Comparison of ENCODE assay signal across 8 cellular contexts in the genomic region with DNA sequence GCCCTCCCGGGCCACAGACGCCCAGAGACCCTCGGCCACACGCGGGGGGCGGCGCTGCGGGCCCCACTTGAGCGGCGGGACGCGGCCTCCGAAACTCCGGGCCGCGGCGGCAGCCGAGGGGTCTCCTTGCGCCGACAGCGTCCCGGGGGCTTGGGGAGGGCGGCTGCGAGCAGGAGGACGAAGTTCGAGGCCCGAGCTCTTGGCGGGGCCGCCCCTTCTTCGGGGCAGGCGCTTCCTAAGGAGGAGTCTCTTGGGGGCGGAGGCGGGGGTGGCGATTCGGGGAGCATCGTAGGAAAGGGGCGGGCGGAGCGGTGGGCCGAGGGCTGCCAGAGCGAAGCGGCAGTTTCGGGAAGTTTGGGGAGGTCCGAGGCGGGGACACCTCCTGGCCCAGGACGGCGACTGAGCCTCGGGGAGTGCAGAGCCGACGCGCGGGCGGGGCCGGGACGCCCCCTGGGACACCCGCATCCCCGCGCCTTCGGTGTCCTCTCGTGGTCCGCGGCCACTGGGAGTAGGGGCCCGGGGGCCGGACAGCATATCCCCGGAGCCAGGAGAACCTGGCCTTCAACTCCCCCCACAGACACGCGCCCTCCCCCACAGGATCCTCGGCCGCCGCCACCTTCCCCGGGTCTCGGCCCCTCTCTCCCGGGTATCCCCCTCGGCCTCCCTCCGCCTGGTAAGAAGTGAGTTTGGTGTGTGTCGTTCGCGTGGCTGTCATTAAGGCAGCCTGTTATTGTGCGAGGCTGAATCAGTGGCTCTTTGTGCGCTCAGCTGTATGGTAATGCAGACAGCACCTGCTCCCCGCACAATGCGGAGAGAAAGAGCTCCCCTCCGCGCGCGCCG. TPM values are rescaled to one million over a fixed set of nuclear protein-coding genes. Genes with fewer than 3 reads are reported as not detected.
A peak's percentile ranks its signal among the peaks of the same experiment; 100 is the strongest.
DNase-seq lines count a peak whose midpoint lies in the region; ATAC-seq and TF ChIP-seq lines count a peak whose summit lies in the region.

No MANE protein-coding gene starts in this region.

- no peak overlapping the region for H4K91ac ChIP-seq in H9 (ENCODE audit: insufficient read length, low read depth, low read length)

- H3K36me3 ChIP-seq in BLaER1 treated with 17β-estradiol and CSF1 and Interleukin-3, amounts not matched to agents 10 nM and 100 nM: peaks cover 0 to 30% (median 0%) of the 10 kb centered on the region in 11 experiments; a peak in 4 of 22 replicates

- H3K4me1 Mint-ChIP-seq in H9: peaks cover 49 to 61% of the 10 kb centered on the region in 2 experiments
- H3K4me1 Mint-ChIP-seq in activated T-cell treated with anti-CD3 and anti-CD28 coated beads, Interleukin-2, amount 50 U/mL, for 72 hours (ENCODE audit: low read depth): peaks cover 51% of the 10 kb centered on the region
- H3K4me1 Mint-ChIP-seq in natural killer cell treated with Interleukin-12 subunit alpha and Interleukin-12 subunit beta and Interleukin-15 and Interleukin-18, amount 100 ng/mL, for 72 hours (ENCODE audit: low read depth in 2 of 2): peaks cover 33% of the 10 kb centered on the region in 2 donors

- H3K14ac ChIP-seq in H9 (ENCODE audit: insufficient read depth, low read length): no peak overlapping the region

- WGBS in H9 (ENCODE audit: extremely low coverage, insufficient read length, low lambda C conversion rate): no CpG with 5 or more reads among the region's 87 CpGs

- H3K9me3 Mint-ChIP-seq in H9: peaks cover 2 to 8% of the 10 kb centered on the region in 2 experiments; a peak in 3 of 5 replicates
- no peaks in the 10 kb centered on the region for H3K9me3 Mint-ChIP-seq in activated T-cell treated with anti-CD3 and anti-CD28 coated beads, Interleukin-2, amount 50 U/mL, for 72 hours
- no peaks in the 10 kb centered on the region for H3K9me3 Mint-ChIP-seq in natural killer cell treated with Interleukin-12 subunit alpha and Interleukin-12 subunit beta and Interleukin-15 and Interleukin-18, amount 100 ng/mL, for 72 hours

- H3K4me3 Mint-ChIP-seq in H9: peak overlapping the region; percentile 56 to 92
- peak overlapping the region; percentile 93 to 95 for H3K4me3 Mint-ChIP-seq in activated T-cell treated with anti-CD3 and anti-CD28 coated beads, Interleukin-2, amount 50 U/mL, for 72 hours
- peak overlapping the region; percentile 89 for H3K4me3 Mint-ChIP-seq in natural killer cell treated with Interleukin-12 subunit alpha and Interleukin-12 subunit beta and Interleukin-15 and Interleukin-18, amount 100 ng/mL, for 72 hours

- H3K4me2 ChIP-seq in BLaER1 treated with 17β-estradiol and CSF1 and Interleukin-3, amounts not matched to agents 10 nM and 100 nM: peak overlapping the region; percentile 89 to 100 (median 99)
- H3K4me2 ChIP-seq in H9 (ENCODE audit: insufficient read depth, insufficient read length, low read length): peak overlapping the region; percentile 68

- no peak overlapping the region for H2BK5ac ChIP-seq in H9 (ENCODE audit: insufficient read length, low read length)

- H3K27me3 ChIP-seq in BLaER1 treated with 17β-estradiol and CSF1 and Interleukin-3, amounts not matched to agents 10 nM and 100 nM: peaks cover 96 to 100% (median 100%) of the 10 kb centered on the region in 11 experiments
- H3K27me3 ChIP-seq in H9 (ENCODE audit: insufficient read depth, low read length): peaks cover 64% of the 10 kb centered on the region
- peaks cover 42% of the 10 kb centered on the region for H3K27me3 ChIP-seq in foreskin keratinocyte

- no peak overlapping the region for H3K23ac ChIP-seq in H9 (ENCODE audit: insufficient read length, low read depth, low read length)

- H2BK15ac ChIP-seq in H9 (ENCODE audit: low read depth, low read length): no peak overlapping the region

- peaks cover 39 to 98% (median 92%) of the 10 kb centered on the region in 11 experiments; a peak in 21 of 22 replicates for H4K20me1 ChIP-seq in BLaER1 treated with 17β-estradiol and CSF1 and Interleukin-3, amounts not matched to agents 10 nM and 100 nM
- H4K20me1 ChIP-seq in H9 (ENCODE audit: control insufficient read depth, insufficient read depth, insufficient read length): no peaks in the 10 kb centered on the region

- H3K18ac ChIP-seq in H9 (ENCODE audit: insufficient read length, low read depth, low read length): no peak overlapping the region

- H2BK20ac ChIP-seq in H9 (ENCODE audit: low read depth, low read length, poor library complexity, severe bottlenecking): no peak overlapping the region

- peaks cover 84% of the 10 kb centered on the region for H3K27me3 Mint-ChIP-seq in H9 (ENCODE audit: low read depth)
- peaks cover 57% of the 10 kb centered on the region for H3K27me3 Mint-ChIP-seq in activated T-cell treated with anti-CD3 and anti-CD28 coated beads, Interleukin-2, amount 50 U/mL, for 72 hours (ENCODE audit: low read depth)
- peaks cover 45% of the 10 kb centered on the region in 2 donors for H3K27me3 Mint-ChIP-seq in natural killer cell treated with Interleukin-12 subunit alpha and Interleukin-12 subunit beta and Interleukin-15 and Interleukin-18, amount 100 ng/mL, for 72 hours

- no peak overlapping the region for H3T11ph ChIP-seq in H9 (ENCODE audit: low read length)

- H3K36me3 Mint-ChIP-seq in H9 (ENCODE audit: insufficient read depth in 1 of 3, low read depth in 3 of 3): peaks cover 9 to 20% (median 13%) of the 10 kb centered on the region in 3 experiments
- H3K36me3 Mint-ChIP-seq in activated T-cell treated with anti-CD3 and anti-CD28 coated beads, Interleukin-2, amount 50 U/mL, for 72 hours (ENCODE audit: insufficient read depth in 2 of 2): peaks cover 5 to 10% of the 10 kb centered on the region in 2 donors
- H3K36me3 Mint-ChIP-seq in natural killer cell treated with Interleukin-12 subunit alpha and Interleukin-12 subunit beta and Interleukin-15 and Interleukin-18, amount 100 ng/mL, for 72 hours: peaks cover 4% of the 10 kb centered on the region

- H4K8ac ChIP-seq in H9 (replicated peaks; ENCODE audit: insufficient read length, low read depth, low read length): no peak overlapping the region

- H3K4me1 ChIP-seq in BLaER1 treated with 17β-estradiol and CSF1 and Interleukin-3, amounts not matched to agents 10 nM and 100 nM: peaks cover 43 to 76% (median 55%) of the 10 kb centered on the region in 10 experiments
- H3K4me1 ChIP-seq in H9 (ENCODE audit: insufficient read depth, low read length) (peaks cover 2% of the 10 kb centered on the region; the same call in 1 of the 2 replicates), foreskin keratinocyte (peaks cover 9% of the 10 kb centered on the region)

- no peaks in the 10 kb centered on the region for H3K79me2 ChIP-seq in H9 (ENCODE audit: insufficient read depth, low read length)

- H2AK5ac ChIP-seq in H9 (ENCODE audit: insufficient read length, low read length): no peak overlapping the region

- H3K56ac ChIP-seq in H9 (ENCODE audit: insufficient read length, low read depth, low read length): no peak overlapping the region

- H2BK12ac ChIP-seq in H9 (ENCODE audit: insufficient read length, low read depth, low read length): no peak overlapping the region

- TF ChIP-seq CTCF in H9 (conservative IDR thresholded peaks at IDR 0.05) (no peak), foreskin keratinocyte (conservative IDR thresholded peaks at IDR 0.05) (peak; percentile 44)

- no peak overlapping the region for H4K5ac ChIP-seq in H9 (ENCODE audit: insufficient read length, low read depth, low read length)

- no peak overlapping the region for H2AFZ ChIP-seq in H9 (ENCODE audit: low read length)

- H3K27ac Mint-ChIP-seq in H9: peak overlapping the region in 1 of 3 experiments; percentile 73; a peak in 1 of 7 replicates
- H3K27ac Mint-ChIP-seq in activated T-cell treated with anti-CD3 and anti-CD28 coated beads, Interleukin-2, amount 50 U/mL, for 72 hours: peak overlapping the region; percentile 12
- H3K27ac Mint-ChIP-seq in natural killer cell treated with Interleukin-12 subunit alpha and Interleukin-12 subunit beta and Interleukin-15 and Interleukin-18, amount 100 ng/mL, for 72 hours: no peak overlapping the region

- no peak overlapping the region for H2BK120ac ChIP-seq in H9 (ENCODE audit: low read depth, low read length, poor library complexity, severe bottlenecking)

- ATAC-seq in activated T-cell treated with anti-CD3 and anti-CD28 coated beads, Interleukin-2, amount 50 U/mL, for 72 hours (replicated peaks in 1 of 2): peak; percentile 53 to 70
- ATAC-seq in foreskin keratinocyte (peak; percentile 59), GM19395 (IDR thresholded peaks at IDR 0.05; ENCODE audit: unreplicated experiment) (no peak)
- peak; percentile 42 to 67 for ATAC-seq in natural killer cell treated with Interleukin-12 subunit alpha and Interleukin-12 subunit beta and Interleukin-15 and Interleukin-18, amount 100 ng/mL, for 72 hours

- H3K4ac ChIP-seq in H9 (ENCODE audit: low read depth, low read length): no peak overlapping the region

- peak overlapping the region in 1 of 11 experiments; percentile 36; a peak in 2 of 22 replicates for H3K27ac ChIP-seq in BLaER1 treated with 17β-estradiol and CSF1 and Interleukin-3, amounts not matched to agents 10 nM and 100 nM
- H3K27ac ChIP-seq in H9 (ENCODE audit: insufficient read length, low read depth, low read length) (no peak overlapping the region), foreskin keratinocyte (no peak overlapping the region)

- DNase-seq in H9 (peak; percentile 92), NCI-H345 (lab: John Stamatoyannopoulos, UW) (peak; percentile 92), foreskin keratinocyte (peak; percentile 41 to 57), GM19238 (ENCODE audit: insufficient read length, low spot score) (no peak)
- peak; percentile 51 to 59 for DNase-seq in activated T-cell treated with anti-CD3 and anti-CD28 coated beads, Interleukin-2, amount 50 U/mL, for 72 hours
- DNase-seq in natural killer cell treated with Interleukin-12 subunit alpha and Interleukin-12 subunit beta and Interleukin-15 and Interleukin-18, amount 100 ng/mL, for 72 hours (ENCODE audit: low spot score): no peak

- H3K23me2 ChIP-seq in H9 (ENCODE audit: insufficient read length, low read depth, low read length, poor library complexity, severe bottlenecking): peaks cover 20% of the 10 kb centered on the region

- H3K9ac ChIP-seq in BLaER1 treated with 17β-estradiol and CSF1 and Interleukin-3, amounts not matched to agents 10 nM and 100 nM: peak overlapping the region in 7 of 11 experiments; percentile 25 to 78 (median 31); a peak in 9 of 22 replicates
- H3K9ac ChIP-seq in H9 (ENCODE audit: extremely low read depth, insufficient read length, low read length): no peak overlapping the region

- peak overlapping the region; percentile 42 to 75 (median 68) for H3K4me3 ChIP-seq in BLaER1 treated with 17β-estradiol and CSF1 and Interleukin-3, amounts not matched to agents 10 nM and 100 nM

- H3K79me1 ChIP-seq in H9 (ENCODE audit: insufficient read depth, low read depth, low read length, poor library complexity, severe bottlenecking): no peaks in the 10 kb centered on the region

- H3K9me3 ChIP-seq in BLaER1 treated with 17β-estradiol and CSF1 and Interleukin-3, amounts not matched to agents 10 nM and 100 nM (replicated peaks in 1 of 11): no peaks in the 10 kb centered on the region; a peak in 1 of 22 replicates
- H3K9me3 ChIP-seq in H9 (ENCODE audit: control insufficient read depth, low read depth, low read length): no peaks in the 10 kb centered on the region

RNA-seq across cellular contexts. Expression of gene DLL1, which starts 0.6 kb away (rescaled TPM):
- total RNA-seq in H9 (2021) (2.7 and 2.8 TPM in 2 replicates), foreskin keratinocyte (12.0 and 18.8 TPM in 2 replicates)
- 1 to 10 TPM; 1.7 to 2.3 TPM for total RNA-seq in activated T-cell treated with anti-CD3 and anti-CD28 coated beads, Interleukin-2, amount 50 U/mL, for 72 hours
- 5.8 and 11.3 TPM in 2 replicates for polyA plus RNA-seq in foreskin keratinocyte
- total RNA-seq in natural killer cell treated with Interleukin-12 subunit alpha and Interleukin-12 subunit beta and Interleukin-15 and Interleukin-18, amount 100 ng/mL, for 72 hours: under 1 TPM; 0.12 to 0.61 TPM

RNA-seq across cellular contexts. Expression of gene FAM120B, which starts 15.1 kb away (rescaled TPM):
- total RNA-seq in H9 (2021) (14.9 and 16.7 TPM in 2 replicates), foreskin keratinocyte (21.6 and 21.7 TPM in 2 replicates)
- total RNA-seq in activated T-cell treated with anti-CD3 and anti-CD28 coated beads, Interleukin-2, amount 50 U/mL, for 72 hours: 10 to 100 TPM; 17.2 to 23.2 TPM
- 11.8 and 12.4 TPM in 2 replicates for polyA plus RNA-seq in foreskin keratinocyte
- total RNA-seq in natural killer cell treated with Interleukin-12 subunit alpha and Interleukin-12 subunit beta and Interleukin-15 and Interleukin-18, amount 100 ng/mL, for 72 hours: 10 to 100 TPM; 19.9 to 28.0 TPM

Comparison
In these comparisons a context has a peak if more than half of its experiments do, and no peak if none do; other contexts are left out.
1. DNase-seq: peak in H9 (single experiment), NCI-H345 (single experiment), activated T-cell treated with anti-CD3 and anti-CD28 coated beads, Interleukin-2, amount 50 U/mL, for 72 hours (2 of 2) and foreskin keratinocyte (2 of 2); none in natural killer cell treated with Interleukin-12 subunit alpha and Interleukin-12 subunit beta and Interleukin-15 and Interleukin-18, amount 100 ng/mL, for 72 hours (single experiment) and GM19238 (single experiment).
2. Peak in every context shown above with its lines, with median percentiles within 50 percentile points of each other: H3K4me3 Mint-ChIP-seq.